Comparison of ENCODE assay signal across 8 cellular contexts in the genomic region with DNA sequence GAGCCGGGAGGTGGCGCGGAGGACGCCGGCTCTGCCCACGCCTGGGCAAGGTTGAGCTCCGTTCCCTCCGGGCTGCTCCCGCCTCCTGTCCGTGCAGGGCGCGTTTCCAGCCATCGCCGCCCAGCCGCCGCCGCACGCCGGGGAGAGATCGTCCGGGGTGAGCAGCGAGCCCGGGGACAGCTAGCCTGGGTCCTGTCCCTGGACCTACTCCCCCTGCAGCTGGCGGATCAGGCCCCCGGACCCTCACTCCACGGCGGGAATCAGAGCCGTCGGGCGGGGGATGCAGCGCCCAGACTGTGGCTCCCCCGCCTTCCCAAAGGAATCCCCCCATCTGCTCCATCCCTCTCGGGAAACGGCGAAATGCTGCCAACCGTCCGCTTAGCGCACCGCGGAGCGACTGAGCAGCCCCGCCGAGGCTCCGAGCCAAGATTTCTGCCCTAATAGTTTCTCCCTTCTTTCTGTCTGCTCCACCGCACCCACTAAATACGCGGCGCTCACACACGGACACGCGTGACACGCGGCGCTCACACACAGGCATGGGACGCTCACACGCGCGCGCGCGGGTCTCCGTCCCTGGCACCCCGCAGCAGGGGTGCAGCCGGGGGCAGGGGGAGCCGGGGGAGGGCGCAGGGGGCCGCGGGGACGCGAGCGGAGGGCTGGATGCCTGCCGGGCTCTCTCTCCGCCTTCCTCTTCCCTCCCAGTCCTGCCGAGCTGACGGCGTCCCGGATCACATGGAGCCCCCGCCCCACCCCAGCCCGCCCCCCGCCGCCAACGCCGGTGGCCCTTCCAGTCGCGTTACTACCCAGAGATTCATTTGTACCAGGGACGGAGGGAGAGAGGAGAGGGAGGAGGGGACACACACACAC. TPM values are rescaled to one million over a fixed set of nuclear protein-coding genes. Genes with fewer than 3 reads are reported as not detected.
DNase-seq lines count a peak whose midpoint lies in the region; ATAC-seq, FAIRE-seq and TF ChIP-seq lines count a peak whose summit lies in the region.

KCNJ5 (plus strand) TSS at position 814 of the 867 bp plus-strand sequence. CDS start 19,918 bp downstream, outside the sequence.

- H3K4me2 ChIP-seq in HepG2 (ENCODE audit: low read depth, low read length): peak within 1 kb of the TSS; percentile 60

- H3K36me3 ChIP-seq in Caco-2 (ENCODE audit: control insufficient read depth, insufficient read depth, low read length): no peaks in the 10 kb centered on the region
- no peaks in the 10 kb centered on the region for H3K36me3 ChIP-seq in HepG2 (replicated peaks in 1 of 2; ENCODE audit: control insufficient read depth in 1 of 2, insufficient read depth in 2 of 2, low read length in 2 of 2)
- no peaks in the 10 kb centered on the region for H3K36me3 ChIP-seq in thoracic aorta

- H3K79me2 ChIP-seq in HepG2 (ENCODE audit: insufficient read depth, low read length): no peaks in the 10 kb centered on the region

- no peak for TF ChIP-seq EP300 in HepG2 (IDR thresholded peaks at IDR 0.05; ENCODE audit: low read depth in 2 of 2, low read length in 2 of 2)
- TF ChIP-seq EP300 in HepG2 (CRISPR knock-in tag; IDR thresholded peaks at IDR 0.05; ENCODE audit: borderline replicate concordance): no peak

- TF ChIP-seq POLR2A in HepG2 (IDR thresholded peaks at IDR 0.05; ENCODE audit: insufficient read depth in 1 of 2, low read depth in 2 of 2, low read length in 2 of 2): no peak

- H2AFZ ChIP-seq in HepG2 (ENCODE audit: low read length): no peak within 1 kb of the TSS

- H3K4me1 Mint-ChIP-seq in Caco-2 (ENCODE audit: low read depth, unreplicated experiment): no peaks in the 10 kb centered on the region

- CTCF ChIA-PET in Caco-2 (lab: Charles Lee): interaction anchor here (1.0 to 4.1 kb wide), 6 partner anchors 10 to 66 kb away, joined by 3 to 33 read pairs (median 4); no protein-coding TSS in a partner anchor
- CTCF ChIA-PET in HepG2 (lab: Yijun Ruan, JAX; ENCODE audit: low intra/inter-chr PET ratio, low total read pairs): no interaction called here

- H3K27me3 Mint-ChIP-seq in Caco-2 (ENCODE audit: insufficient read depth, unreplicated experiment): peaks cover 17% of the 10 kb centered on the region

- no peaks in the 10 kb centered on the region for H4K20me1 ChIP-seq in HepG2 (ENCODE audit: insufficient read depth, low read length)

- no peak within 1 kb of the TSS for H3K27ac Mint-ChIP-seq in Caco-2 (ENCODE audit: unreplicated experiment)

- H3K9me3 Mint-ChIP-seq in Caco-2 (ENCODE audit: unreplicated experiment): no peaks in the 10 kb centered on the region

- peak; percentile 77 for ATAC-seq in HepG2
- ATAC-seq in thoracic aorta (ENCODE audit: insufficient number of reproducible peaks, low FRiP score, low read depth): no peak
- ATAC-seq in GM21367 (IDR thresholded peaks at IDR 0.05; ENCODE audit: unreplicated experiment): no peak
- ATAC-seq in GM21390 (IDR thresholded peaks at IDR 0.05; ENCODE audit: unreplicated experiment): no peak

- TF ChIP-seq RAD21 in HepG2 (CRISPR knock-in tag; IDR thresholded peaks at IDR 0.05): no peak

- peak within 1 kb of the TSS; percentile 76 for H3K4me3 Mint-ChIP-seq in Caco-2 (ENCODE audit: unreplicated experiment)

- no TSS peak for BruUV-seq in Caco-2 (replicated peaks; lab: Mats Ljungman, UMichigan)
- BruUV-seq in HepG2 (replicated peaks; lab: Mats Ljungman, UMichigan): no TSS peak

- FAIRE-seq in HepG2 (lab: Jason Lieb, UNC): no peak

- H3K9ac ChIP-seq in HepG2 (ENCODE audit: insufficient read depth, low read depth, low read length): no peak within 1 kb of the TSS

- DNase-seq in Caco-2: peak in 1 of 2 experiments; percentile 70
- peak; percentile 34 for DNase-seq in NCI-H2227 (lab: John Stamatoyannopoulos, UW; ENCODE audit: unreplicated experiment)
- DNase-seq in cardiac fibroblast (ENCODE audit: low read depth in 2 of 2): peak in 1 of 2 donors; percentile 34
- DNase-seq in HepG2 (ENCODE audit: low spot score): no peak
- DNase-seq in thoracic aorta (ENCODE audit: low spot score): no peak
- no peak for DNase-seq in hippocampal formation (lab: John Stamatoyannopoulos, UW)

- no peaks in the 10 kb centered on the region for H3K9me3 ChIP-seq in Caco-2
- no peaks in the 10 kb centered on the region for H3K9me3 ChIP-seq in HepG2 (ENCODE audit: low read length)
- no peaks in the 10 kb centered on the region for H3K9me3 ChIP-seq in thoracic aorta

- no peaks in the 10 kb centered on the region for H3K36me3 Mint-ChIP-seq in Caco-2 (ENCODE audit: insufficient read depth, unreplicated experiment)

- WGBS in HepG2 (ENCODE audit: low lambda C conversion rate): 10% methylated on average over 13 of the region's 86 CpGs

- in situ Hi-C loops in HepG2 (cut with HindIII; ENCODE audit: extremely low pct_ligation_motif_present, low pct_unique_long_range_greater_than_20kb): loop anchor here (25.0 kb wide), 1 partner anchor 797 kb away; no protein-coding TSS in a partner anchor

- intact Hi-C loops in Caco-2 (cut with micrococcal nuclease; ENCODE audit: unreplicated experiment) (loop anchor here (1.0 kb wide), 1 partner anchor 15 kb away; no protein-coding TSS in a partner anchor), HepG2 (cut with micrococcal nuclease; ENCODE audit: unreplicated experiment) (no loop called here)

- H3K4me1 ChIP-seq in Caco-2 (peaks cover 10% of the 10 kb centered on the region), HepG2 (ENCODE audit: insufficient read depth, low read length) (peaks cover 24% of the 10 kb centered on the region), thoracic aorta (ENCODE audit: control insufficient read depth in 1 of 2, low read depth in 2 of 2) (peaks cover 12 to 43% of the 10 kb centered on the region in 2 donors)

- POLR2A ChIA-PET in Caco-2 (lab: Charles Lee) (interaction anchor here (0.9 kb wide), 1 partner anchor 15 kb away, joined by 3 read pairs; no protein-coding TSS in a partner anchor), HepG2 (lab: Yijun Ruan, JAX) (no interaction called here)

- peak within 1 kb of the TSS; percentile 36 for H3K4me3 ChIP-seq in Caco-2 (ENCODE audit: low read depth, low read length)
- peak within 1 kb of the TSS; percentile 46 to 52 for H3K4me3 ChIP-seq in cardiac fibroblast (replicated peaks in 1 of 2; ENCODE audit: low read depth in 2 of 2, low read length in 2 of 2)
- peak within 1 kb of the TSS in 1 of 3 experiments; percentile 54; a peak in 2 of 6 replicates for H3K4me3 ChIP-seq in HepG2 (replicated peaks in 1 of 3; ENCODE audit: insufficient read depth in 1 of 3, low read depth in 2 of 3, low read length in 3 of 3)
- H3K4me3 ChIP-seq in thoracic aorta: peak within 1 kb of the TSS; percentile 82

- H3K27ac ChIP-seq in HepG2 (ENCODE audit: extremely low read length, insufficient read depth, low read length) (no peak within 1 kb of the TSS), thoracic aorta (no peak within 1 kb of the TSS)

- TF ChIP-seq CTCF in Caco-2 (IDR thresholded peaks at IDR 0.05; ENCODE audit: insufficient read depth in 1 of 2, low read depth in 1 of 2, low read length in 1 of 2, severe bottlenecking in 1 of 2, unreplicated experiment in 1 of 2): no peak
- no peak for TF ChIP-seq CTCF in cardiac fibroblast (IDR thresholded peaks at IDR 0.05; ENCODE audit: low read depth, low read length)
- TF ChIP-seq CTCF in HepG2 (CRISPR knock-in tag; IDR thresholded peaks at IDR 0.05): no peak
- TF ChIP-seq CTCF in thoracic aorta (IDR thresholded peaks at IDR 0.05): no peak

- H3K27me3 ChIP-seq in Caco-2 (replicated peaks; ENCODE audit: control insufficient read depth, insufficient read depth, low read length): peaks cover 1% of the 10 kb centered on the region
- H3K27me3 ChIP-seq in HepG2 (ENCODE audit: control insufficient read depth in 1 of 2, insufficient read depth in 2 of 2, low read length in 2 of 2): peaks cover 11 to 65% of the 10 kb centered on the region in 2 experiments
- H3K27me3 ChIP-seq in thoracic aorta (replicated peaks; ENCODE audit: insufficient read depth): no peaks in the 10 kb centered on the region

TF ChIP-seq in HepG2, 621 proteins besides CTCF, POLR2A, EP300 and RAD21 (continues in another document):
- TF ChIP-seq PATZ1 (CRISPR knock-in tag; IDR thresholded peaks at IDR 0.05): no peak

RNA-seq across cellular contexts. Expression of gene KCNJ5, which starts in this region (rescaled TPM):
- total RNA-seq in Caco-2 (2022): not detected in 2 replicates
- not detected in 2 replicates for total RNA-seq in HepG2 (2016; rRNA removed; fragmentation: Illumina TruSeq; extraction: Trizol)
- not detected in 2 replicates for total RNA-seq in HepG2 (2016; cell fraction: cytosol; rRNA removed; fragmentation: Illumina TruSeq; extraction: Trizol; ENCODE audit: low read depth)
- total RNA-seq in HepG2 (2016; cell fraction: insoluble cytoplasmic fraction; rRNA removed; fragmentation: Illumina TruSeq; extraction: Trizol): not detected in 2 replicates
- not detected in 2 replicates for total RNA-seq in HepG2 (2016; cell fraction: membrane; rRNA removed; fragmentation: Illumina TruSeq; extraction: Trizol)
- total RNA-seq in HepG2 (2016; cell fraction: nucleus; rRNA removed; fragmentation: Illumina TruSeq; extraction: Trizol): not detected in 2 replicates
- polyA plus RNA-seq in HepG2 (2011; rRNA removed): not detected in 2 replicates
- not detected in 2 replicates for polyA plus RNA-seq in HepG2 (2011; cell fraction: cytosol; rRNA removed)
- polyA plus RNA-seq in HepG2 (2011; cell fraction: nucleus; rRNA removed): not detected in 2 replicates
- not detected in 2 replicates for polyA plus RNA-seq in HepG2 (2012)
- not detected in 2 replicates for polyA plus RNA-seq in HepG2 (2016; cell fraction: cytosol; fragmentation: Illumina TruSeq; extraction: Trizol; ENCODE audit: low read depth)
- polyA plus RNA-seq in HepG2 (2016; cell fraction: insoluble cytoplasmic fraction; fragmentation: Illumina TruSeq; extraction: Trizol; ENCODE audit: low read depth): not detected in 2 replicates
- not detected in 2 replicates for polyA plus RNA-seq in HepG2 (2016; cell fraction: membrane; fragmentation: Illumina TruSeq; extraction: Trizol; ENCODE audit: low read depth)
- polyA plus RNA-seq in HepG2 (2016; cell fraction: nucleus; fragmentation: Illumina TruSeq; extraction: Trizol; ENCODE audit: insufficient read depth, low read depth): not detected in 2 replicates
- polyA minus RNA-seq in HepG2 (2011; rRNA and poly(A)+ RNA removed; ENCODE audit: low replicate concordance): not detected in 2 replicates
- not detected in 2 replicates for polyA minus RNA-seq in HepG2 (2011; cell fraction: cytosol; rRNA and poly(A)+ RNA removed)
- not detected in 2 replicates for polyA minus RNA-seq in HepG2 (2011; cell fraction: nucleus; rRNA and poly(A)+ RNA removed)
- total RNA-seq in thoracic aorta: 1 to 10 TPM; 3.5 to 6.9 TPM

Comparison
In these comparisons a context has a peak if more than half of its experiments do, and no peak if none do; other contexts are left out.
1. Peak in ATAC-seq and H3K4me2 ChIP-seq in HepG2; RNA of the gene not detected or under 1 TPM.